In the genomic region with DNA sequence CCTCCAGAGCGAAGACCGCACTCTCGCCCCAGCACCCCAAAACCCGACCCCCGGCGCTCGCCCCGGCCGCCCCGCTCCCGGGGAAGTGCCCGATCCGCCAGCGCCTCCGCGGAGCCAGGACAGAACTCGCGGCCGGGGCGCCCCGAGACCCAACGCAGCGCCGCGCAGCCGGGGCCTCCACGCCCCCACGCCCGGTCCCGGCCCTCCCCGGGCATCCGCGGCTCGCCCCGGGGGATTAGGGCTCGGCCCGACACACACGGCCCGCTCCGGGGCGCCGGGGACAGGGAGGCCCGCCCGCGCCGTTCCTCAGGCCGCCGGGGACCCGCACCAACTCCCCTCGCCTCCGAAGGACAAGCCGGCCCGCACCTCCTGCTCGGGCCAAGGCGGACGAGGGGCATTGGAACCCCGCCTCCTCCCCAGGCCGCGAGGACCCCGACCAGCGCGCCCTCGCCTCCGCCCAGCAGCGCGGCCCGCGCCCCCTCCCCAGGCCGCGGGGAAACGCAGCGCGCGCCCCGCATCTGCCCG, we compare ENCODE assay signal across 8 cellular contexts. TPM values are rescaled to one million over a fixed set of nuclear protein-coding genes. Genes with fewer than 3 reads are reported as not detected.
DNase-seq lines count a peak whose midpoint lies in the region; ATAC-seq, FAIRE-seq and TF ChIP-seq lines count a peak whose summit lies in the region.

No MANE protein-coding gene starts in this region.

- no peaks in the 10 kb centered on the region for H3K9me3 ChIP-seq in CD4-positive, CD25-positive, alpha-beta regulatory T cell (ENCODE audit: control insufficient read depth in 2 of 2, low read length in 2 of 2)
- no peaks in the 10 kb centered on the region for H3K9me3 ChIP-seq in neutrophil

- H3K27ac ChIP-seq in CD4-positive, CD25-positive, alpha-beta regulatory T cell (ENCODE audit: insufficient read depth, low read length, poor library complexity, severe bottlenecking), result peak overlapping the region; percentile 87
- H3K27ac ChIP-seq in neutrophil, result peak overlapping the region; percentile 91

- peak overlapping the region; percentile 94 to 100 (median 98) for H3K27ac Mint-ChIP-seq in CD4-positive, CD25-positive, alpha-beta regulatory T cell
- H3K27ac Mint-ChIP-seq in activated T-cell treated with anti-CD3 and anti-CD28 coated beads, Interleukin-2, amount 50 U/mL, for 72 hours, result peak overlapping the region; percentile 98

- H3K4me3 ChIP-seq in CD4-positive, CD25-positive, alpha-beta regulatory T cell (ENCODE audit: low read depth, low read length), result peak overlapping the region; percentile 100
- peak overlapping the region; percentile 85 to 87 for H3K4me3 ChIP-seq in neutrophil (ENCODE audit: low read depth in 1 of 2, low read length in 1 of 2)

- no peak for FAIRE-seq in frontal cortex (lab: Jason Lieb, UNC)

- DNase-seq in CD4-positive, CD25-positive, alpha-beta regulatory T cell, result no peak
- peak; percentile 44 to 48 for DNase-seq in activated T-cell treated with anti-CD3 and anti-CD28 coated beads, Interleukin-2, amount 50 U/mL, for 72 hours
- peak; percentile 43 to 63 for DNase-seq in frontal cortex (ENCODE audit: low spot score in 2 of 2)
- DNase-seq in inferior parietal cortex (ENCODE audit: extremely low spot score), result no peak

- H3K36me3 ChIP-seq in CD4-positive, CD25-positive, alpha-beta regulatory T cell (ENCODE audit: control insufficient read depth, insufficient read depth, low read length), result no peaks in the 10 kb centered on the region
- H3K36me3 ChIP-seq in neutrophil, result no peaks in the 10 kb centered on the region

- H3K4me1 Mint-ChIP-seq in CD4-positive, CD25-positive, alpha-beta regulatory T cell, result peaks cover 23 to 65% (median 47%) of the 10 kb centered on the region in 4 donors
- peaks cover 57% of the 10 kb centered on the region for H3K4me1 Mint-ChIP-seq in activated T-cell treated with anti-CD3 and anti-CD28 coated beads, Interleukin-2, amount 50 U/mL, for 72 hours (ENCODE audit: low read depth)

- H3K27me3 ChIP-seq in CD4-positive, CD25-positive, alpha-beta regulatory T cell (ENCODE audit: control insufficient read depth, insufficient read depth, low read length), result no peaks in the 10 kb centered on the region
- H3K27me3 ChIP-seq in neutrophil, result no peaks in the 10 kb centered on the region

- no peak for TF ChIP-seq CTCF in neutrophil (IDR thresholded peaks at IDR 0.05)

- no peaks in the 10 kb centered on the region for H3K9me3 Mint-ChIP-seq in CD4-positive, CD25-positive, alpha-beta regulatory T cell
- H3K9me3 Mint-ChIP-seq in activated T-cell treated with anti-CD3 and anti-CD28 coated beads, Interleukin-2, amount 50 U/mL, for 72 hours, result no peaks in the 10 kb centered on the region

- peak overlapping the region; percentile 96 to 100 (median 98) for H3K4me3 Mint-ChIP-seq in CD4-positive, CD25-positive, alpha-beta regulatory T cell
- H3K4me3 Mint-ChIP-seq in activated T-cell treated with anti-CD3 and anti-CD28 coated beads, Interleukin-2, amount 50 U/mL, for 72 hours, result peak overlapping the region; percentile 95 to 100

- no peak for ATAC-seq in CD4-positive, CD25-positive, alpha-beta regulatory T cell (ENCODE audit: low read depth in 2 of 2)
- ATAC-seq in HG03280 (IDR thresholded peaks at IDR 0.05; ENCODE audit: unreplicated experiment), result peak; percentile 3
- peak; percentile 12 to 14 for ATAC-seq in activated T-cell treated with anti-CD3 and anti-CD28 coated beads, Interleukin-2, amount 50 U/mL, for 72 hours (replicated peaks in 1 of 2)
- ATAC-seq in HG02870 (IDR thresholded peaks at IDR 0.05; ENCODE audit: unreplicated experiment), result no peak
- no peak for ATAC-seq in HG03457 (IDR thresholded peaks at IDR 0.05; ENCODE audit: unreplicated experiment)

- H3K27me3 Mint-ChIP-seq in CD4-positive, CD25-positive, alpha-beta regulatory T cell, result peaks cover 13% of the 10 kb centered on the region
- no peaks in the 10 kb centered on the region for H3K27me3 Mint-ChIP-seq in activated T-cell treated with anti-CD3 and anti-CD28 coated beads, Interleukin-2, amount 50 U/mL, for 72 hours (ENCODE audit: low read depth)

- H3K36me3 Mint-ChIP-seq in CD4-positive, CD25-positive, alpha-beta regulatory T cell, result peaks cover 11% of the 10 kb centered on the region
- H3K36me3 Mint-ChIP-seq in activated T-cell treated with anti-CD3 and anti-CD28 coated beads, Interleukin-2, amount 50 U/mL, for 72 hours (ENCODE audit: insufficient read depth in 2 of 2), result peaks cover 17 to 26% of the 10 kb centered on the region in 2 donors

- peaks cover 64% of the 10 kb centered on the region for H3K4me1 ChIP-seq in CD4-positive, CD25-positive, alpha-beta regulatory T cell (ENCODE audit: control insufficient read depth, insufficient read depth, low read length, poor library complexity, severe bottlenecking)
- peaks cover 73 to 74% of the 10 kb centered on the region in 2 experiments for H3K4me1 ChIP-seq in neutrophil (ENCODE audit: control insufficient read depth in 1 of 2, insufficient read depth in 1 of 2, low read depth in 1 of 2, low read length in 1 of 2)

RNA-seq across cellular contexts. Expression of a gene that starts 0.5 kb away (rescaled TPM):
- total RNA-seq in CD4-positive, CD25-positive, alpha-beta regulatory T cell, result 253 TPM
- 100 to 1,000 TPM; 147 to 218 (median 188) TPM for polyA plus RNA-seq in CD4-positive, CD25-positive, alpha-beta regulatory T cell
- total RNA-seq in activated T-cell treated with anti-CD3 and anti-CD28 coated beads, Interleukin-2, amount 50 U/mL, for 72 hours, result 100 to 1,000 TPM; 301 to 323 TPM
- 49.7 TPM for total RNA-seq in frontal cortex

RNA-seq across cellular contexts. Expression of a gene that starts 11.2 kb away (rescaled TPM):
- total RNA-seq in CD4-positive, CD25-positive, alpha-beta regulatory T cell, result 29.9 TPM
- 1 to 10 TPM; 2.8 to 4.5 (median 3.1) TPM for polyA plus RNA-seq in CD4-positive, CD25-positive, alpha-beta regulatory T cell
- 10 to 100 TPM; 27.3 to 31.7 TPM for total RNA-seq in activated T-cell treated with anti-CD3 and anti-CD28 coated beads, Interleukin-2, amount 50 U/mL, for 72 hours
- 21.2 TPM for total RNA-seq in frontal cortex

Comparison
In these comparisons a context has a peak if more than half of its experiments do, and no peak if none do; other contexts are left out.
1. ATAC-seq: peak in HG03280 (single experiment) and activated T-cell treated with anti-CD3 and anti-CD28 coated beads, Interleukin-2, amount 50 U/mL, for 72 hours (2 of 2); none in CD4-positive, CD25-positive, alpha-beta regulatory T cell (0 of 2), HG02870 (single experiment) and HG03457 (single experiment).
2. DNase-seq: peak in activated T-cell treated with anti-CD3 and anti-CD28 coated beads, Interleukin-2, amount 50 U/mL, for 72 hours (2 of 2) and frontal cortex (2 of 2); none in CD4-positive, CD25-positive, alpha-beta regulatory T cell (0 of 3) and inferior parietal cortex (single experiment).